In the genomic region with DNA sequence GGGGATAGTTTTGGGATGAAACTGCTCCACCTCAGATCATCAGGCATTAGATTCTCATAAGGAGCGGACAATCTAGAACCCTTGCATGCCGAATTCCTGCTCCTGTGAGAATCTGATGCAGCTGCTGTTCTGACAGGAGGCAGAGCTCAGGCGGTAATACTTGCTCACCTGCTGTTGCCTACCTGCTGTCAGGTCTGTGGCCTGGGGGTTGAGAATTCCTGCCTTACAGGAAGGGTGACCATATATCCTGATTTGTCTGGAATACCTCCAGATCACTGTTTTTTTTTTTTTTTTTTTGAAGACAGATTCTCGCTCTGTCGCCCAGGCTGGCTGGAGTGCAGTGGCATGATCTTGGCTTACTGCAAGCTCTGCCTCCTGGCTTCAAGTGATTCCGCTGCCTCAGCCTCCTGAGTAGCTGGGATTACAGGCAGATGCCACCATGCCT, we compare ENCODE assay signal across 31 cellular contexts. TPM values are rescaled to one million over a fixed set of nuclear protein-coding genes. Genes with fewer than 3 reads are reported as not detected.
A peak's percentile ranks its signal among the peaks of the same experiment; 100 is the strongest.
DNase-seq lines count a peak whose midpoint lies in the region; ATAC-seq and TF ChIP-seq lines count a peak whose summit lies in the region.
"Had no signal": no experiment of that assay in that cellular context is flagged by ENCODE, and none has a peak within 500 bp of the region (broad histone marks: within the 10 kb centered on the region; RNA-seq: fewer than 3 reads in every experiment).

No MANE protein-coding gene starts in this region.

- DNase-seq in NCI-H2171 treated with DMSO at 0.1 percent for 48 hours (lab: John Stamatoyannopoulos, UW): peak; percentile 46
- no peak for DNase-seq in NCI-H2171 (lab: John Stamatoyannopoulos, UW)
- peak; percentile 90 to 96 for DNase-seq in PC-9
- peak in 1 of 2 donors; percentile 46 for DNase-seq in gastrocnemius medialis
- DNase-seq in coronary artery (ENCODE audit: low spot score): no peak
- DNase-seq in NCI-H524 treated with DMSO at 0.1 percent for 48 hours (lab: John Stamatoyannopoulos, UW): no peak
- DNase-seq: activated CD4-positive, alpha-beta memory T cell treated with anti-CD3 and anti-CD28 coated beads, Interleukin-2, amount 10 ng/mL, durations not matched to agents 7 days and 5 days; activated CD4-positive, alpha-beta T cell treated with anti-CD3 and anti-CD28 coated beads for 1 hour; activated CD8-positive, alpha-beta memory T cell treated with anti-CD3 and anti-CD28 coated beads, Interleukin-2, amount 50 U/mL, for 4 hours; activated naive CD4-positive, alpha-beta T cell treated with Interleukin-2 at 50 U/mL for 16 hours; CD4-positive, CD25-positive, alpha-beta regulatory T cell; central memory CD4-positive, alpha-beta T cell; dermis blood vessel endothelial cell; endodermal cell; foreskin fibroblast; H9; heart left ventricle; NCI-H1092; NCI-H1694; NCI-H526; NK-92 treated with Interleukin-12 subunit alpha and Interleukin-12 subunit beta, amount 100 ng/mL, for 24 hours; SIG-M5; spleen; stimulated activated CD4-positive, alpha-beta T cell treated with anti-CD3 and anti-CD28 coated beads, Interleukin-2, amount 100 ng/mL, for 24 hours; stimulated activated CD8-positive, alpha-beta memory T cell treated with anti-CD3 and anti-CD28 coated beads, Interleukin-4, amount 100 ng/mL, for 48 hours; uterus had no signal

- H3K4me1 ChIP-seq in PC-9 (replicated peaks; ENCODE audit: insufficient read depth) (peaks cover 82% of the 10 kb centered on the region), gastrocnemius medialis (peaks cover 86 to 96% of the 10 kb centered on the region in 2 donors)

- H3K4me2 ChIP-seq in PC-9: peak overlapping the region; percentile 56

- ATAC-seq in esophagus mucosa (peak; percentile 54), gastrocnemius medialis (peak; percentile 28 to 32), GM21576 (IDR thresholded peaks at IDR 0.05; ENCODE audit: unreplicated experiment) (no peak)
- ATAC-seq: heart left ventricle had no signal

- no TSS peak for BruUV-seq in PC-9 (replicated peaks; lab: Mats Ljungman, UMichigan)

- H3K27me3 ChIP-seq in PC-9 (ENCODE audit: insufficient read depth, low read depth) (no peaks in the 10 kb centered on the region), gastrocnemius medialis (no peaks in the 10 kb centered on the region)
- H3K27me3 ChIP-seq: esophagus muscularis mucosa, heart left ventricle, spleen, uterus had no signal

- no peak for TF ChIP-seq CTCF in PC-9 (conservative IDR thresholded peaks at IDR 0.05)
- no peak for TF ChIP-seq CTCF in gastrocnemius medialis (IDR thresholded peaks at IDR 0.05 in 4 of 5, conservative IDR thresholded peaks at IDR 0.05 in 1 of 5)
- TF ChIP-seq CTCF in coronary artery (IDR thresholded peaks at IDR 0.05): no peak

- H3K9me2 ChIP-seq in PC-9 (ENCODE audit: insufficient read depth): no peaks in the 10 kb centered on the region

- intact Hi-C loops in PC-9 (cut with micrococcal nuclease; ENCODE audit: unreplicated experiment) (loop anchor here (1.0 to 2.0 kb wide), 2 partner anchors 86 to 125 kb away; no protein-coding TSS in a partner anchor), gastrocnemius medialis (cut with DNase I; ENCODE audit: low total_unique reads) (loop anchor here (2.0 kb wide), 1 partner anchor 22 kb away; a partner anchor contains a TSS)

- CTCF ChIA-PET in PC-9 (lab: Charles Lee): interaction anchor here (0.6 to 1.2 kb wide), 4 partner anchors 18 to 62 kb away, joined by 3 to 9 read pairs (median 6); no protein-coding TSS in a partner anchor

- POLR2A ChIA-PET in PC-9 (lab: Charles Lee; ENCODE audit: unreplicated experiment): interaction anchor here (0.5 to 0.6 kb wide), 6 partner anchors 20 to 933 kb away, joined by 3 to 20 read pairs (median 4); no protein-coding TSS in a partner anchor

- in situ Hi-C loops in gastrocnemius medialis (cut with MboI; ENCODE audit: low sequenced_read_pairs in 4 of 4): no loop called here

- peaks cover 100% of the 10 kb centered on the region for H3K79me2 ChIP-seq in PC-9 (ENCODE audit: low read depth)

- no peak overlapping the region; the same call in 1 of the 2 replicates for H3K4me3 ChIP-seq in PC-9
- no peak overlapping the region for H3K4me3 ChIP-seq in gastrocnemius medialis
- no peak overlapping the region for H3K4me3 ChIP-seq in coronary artery
- H3K4me3 ChIP-seq: esophagus muscularis mucosa, heart left ventricle, lung, spleen, thoracic aorta, uterus had no signal

- peaks cover 87% of the 10 kb centered on the region for H3F3A ChIP-seq in PC-9 (ENCODE audit: insufficient read depth, low read depth)

- no peak for TF ChIP-seq POLR2A in gastrocnemius medialis (IDR thresholded peaks at IDR 0.05)

- no peak overlapping the region for H2AFZ ChIP-seq in PC-9

- peaks cover 100% of the 10 kb centered on the region for H4K20me1 ChIP-seq in PC-9 (ENCODE audit: insufficient read depth)

- H3K27ac ChIP-seq in PC-9: peak overlapping the region; percentile 6; the same call in 1 of the 2 replicates
- H3K27ac ChIP-seq in gastrocnemius medialis: peak overlapping the region; percentile 51 to 75 (median 72)
- H3K27ac ChIP-seq in coronary artery: no peak overlapping the region
- H3K27ac ChIP-seq: spleen had no signal

- peaks cover 16% of the 10 kb centered on the region for H3K36me3 ChIP-seq in PC-9 (ENCODE audit: low read depth)
- no peaks in the 10 kb centered on the region for H3K36me3 ChIP-seq in gastrocnemius medialis
- H3K36me3 ChIP-seq: esophagus muscularis mucosa, heart left ventricle, spleen, thoracic aorta, uterus had no signal

- H3K9me3 ChIP-seq in PC-9 (ENCODE audit: insufficient read depth, low read depth) (no peaks in the 10 kb centered on the region), gastrocnemius medialis (no peaks in the 10 kb centered on the region)
- H3K9me3 ChIP-seq: esophagus muscularis mucosa, heart left ventricle, spleen, thoracic aorta, uterus had no signal

RNA-seq across cellular contexts. Expression of a gene that starts 21.7 kb away (rescaled TPM):
- total RNA-seq in PC-9 (2021): 300 and 446 TPM in 2 replicates
- 125 TPM for total RNA-seq in esophagus mucosa
- 10 to 100 TPM; 34.7 to 56.8 (median 38.2) TPM for total RNA-seq in gastrocnemius medialis

Comparison
In these comparisons a context has a peak if more than half of its experiments do, and no peak if none do; other contexts are left out.
1. DNase-seq: peak in NCI-H2171 treated with DMSO at 0.1 percent for 48 hours (single experiment) and PC-9 (2 of 2); none in NCI-H2171 (single experiment), coronary artery (single experiment) and NCI-H524 treated with DMSO at 0.1 percent for 48 hours (single experiment).
2. H3K27ac ChIP-seq: peak in PC-9 (single experiment) and gastrocnemius medialis (4 of 4); none in coronary artery (0 of 2).